Comparison of ENCODE assay signal across 32 cellular contexts in genomic region chr22:21070690-21071615, GRCh38. TPM values are rescaled to one million over a fixed set of nuclear protein-coding genes. Genes with fewer than 3 reads are reported as not detected.
"Had no signal": no experiment of that assay in that cellular context is flagged by ENCODE, and none has a peak within 500 bp of the region (broad histone marks: within the 10 kb centered on the region; RNA-seq: fewer than 3 reads in every experiment).

No MANE protein-coding gene starts in this region.

- H3K4me3 ChIP-seq: adrenal gland, body of pancreas, colonic mucosa, esophagus muscularis mucosa, gastrocnemius medialis, heart right ventricle had no signal

- ATAC-seq: activated CD8-positive, alpha-beta T cell treated with anti-CD3 and anti-CD28 coated beads for 36 hours; activated naive CD8-positive, alpha-beta T cell treated with anti-CD3 and anti-CD28 coated beads, Interleukin-2, amount 50 U/mL, for 24 hours; activated T-cell treated with anti-CD3 and anti-CD28 coated beads, Interleukin-2, amount 50 U/mL, for 4 hours; activated T-helper 17 cell treated with anti-CD3 and anti-CD28 coated beads, Interleukin-2, amount 50 U/mL, for 72 hours; body of pancreas; foreskin keratinocyte; gastrocnemius medialis; heart right ventricle; WTC11 had no signal

- H3K27ac Mint-ChIP-seq: activated CD8-positive, alpha-beta T cell treated with anti-CD3 and anti-CD28 coated beads for 36 hours; activated naive CD4-positive, alpha-beta T cell treated with anti-CD3 and anti-CD28 coated beads for 36 hours; activated naive CD4-positive, alpha-beta T cell treated with anti-CD3 and anti-CD28 coated beads, Interleukin-2, amount 50 U/mL, for 24 hours; activated naive CD8-positive, alpha-beta T cell treated with anti-CD3 and anti-CD28 coated beads for 36 hours; activated naive CD8-positive, alpha-beta T cell treated with anti-CD3 and anti-CD28 coated beads, Interleukin-2, amount 50 U/mL, for 24 hours; activated T-helper 17 cell treated with anti-CD3 and anti-CD28 coated beads, Interleukin-2, amount 50 U/mL, for 72 hours; endodermal cell; WTC11 had no signal

- H3K27ac ChIP-seq: adrenal gland, body of pancreas, colonic mucosa, esophagus muscularis mucosa, foreskin keratinocyte, gastrocnemius medialis, heart right ventricle had no signal

- H3K36me3 ChIP-seq: adrenal gland, colonic mucosa, esophagus muscularis mucosa, gastrocnemius medialis, heart right ventricle had no signal

- H3K9me3 ChIP-seq: adrenal gland, body of pancreas, colonic mucosa, esophagus muscularis mucosa, gastrocnemius medialis, heart right ventricle had no signal

- H3K36me3 Mint-ChIP-seq: activated naive CD4-positive, alpha-beta T cell treated with anti-CD3 and anti-CD28 coated beads, Interleukin-2, amount 50 U/mL, for 24 hours; activated naive CD8-positive, alpha-beta T cell treated with anti-CD3 and anti-CD28 coated beads for 36 hours; WTC11 had no signal

- DNase-seq: activated CD4-positive, alpha-beta T cell treated with anti-CD3 and anti-CD28 coated beads for 1 hour; activated CD4-positive, alpha-beta T cell treated with anti-CD3 and anti-CD28 coated beads for 4 hours; activated CD4-positive, alpha-beta T cell treated with anti-CD3 and anti-CD28 coated beads, Interleukin-2, amount 50 U/mL, for 1 hour; activated CD4-positive, alpha-beta T cell treated with anti-CD3 and anti-CD28 coated beads, Interleukin-2, amount 50 U/mL, for 48 hours; activated CD8-positive, alpha-beta memory T cell treated with anti-CD3 and anti-CD28 coated beads for 24 hours; activated CD8-positive, alpha-beta T cell treated with anti-CD3 and anti-CD28 coated beads for 36 hours; activated effector memory CD4-positive, alpha-beta T cell treated with Interleukin-2 at 50 U/mL for 16 hours; activated naive CD4-positive, alpha-beta T cell treated with anti-CD3 and anti-CD28 coated beads for 36 hours; activated naive CD8-positive, alpha-beta T cell treated with anti-CD3 and anti-CD28 coated beads for 36 hours; activated naive CD8-positive, alpha-beta T cell treated with anti-CD3 and anti-CD28 coated beads, Interleukin-2, amount 50 U/mL, for 24 hours; activated T-cell treated with anti-CD3 and anti-CD28 coated beads, Interleukin-2, amount 50 U/mL, for 4 hours; adrenal gland; amygdala; aorta; body of pancreas; caudate nucleus; colonic mucosa; effector memory CD4-positive, alpha-beta T cell; endodermal cell; foreskin keratinocyte; gastrocnemius medialis; heart right ventricle; T-helper 2 cell had no signal

- H3K4me1 Mint-ChIP-seq: activated naive CD4-positive, alpha-beta T cell treated with anti-CD3 and anti-CD28 coated beads, Interleukin-2, amount 50 U/mL, for 24 hours; WTC11 had no signal

- H3K27me3 Mint-ChIP-seq: activated CD8-positive, alpha-beta T cell treated with anti-CD3 and anti-CD28 coated beads for 36 hours; activated naive CD4-positive, alpha-beta T cell treated with anti-CD3 and anti-CD28 coated beads, Interleukin-2, amount 50 U/mL, for 24 hours; activated naive CD8-positive, alpha-beta T cell treated with anti-CD3 and anti-CD28 coated beads for 36 hours; activated naive CD8-positive, alpha-beta T cell treated with anti-CD3 and anti-CD28 coated beads, Interleukin-2, amount 50 U/mL, for 24 hours had no signal

- H3K4me3 Mint-ChIP-seq: activated CD8-positive, alpha-beta T cell treated with anti-CD3 and anti-CD28 coated beads for 36 hours; activated naive CD4-positive, alpha-beta T cell treated with anti-CD3 and anti-CD28 coated beads for 36 hours; activated naive CD4-positive, alpha-beta T cell treated with anti-CD3 and anti-CD28 coated beads, Interleukin-2, amount 50 U/mL, for 24 hours; activated naive CD8-positive, alpha-beta T cell treated with anti-CD3 and anti-CD28 coated beads for 36 hours; activated naive CD8-positive, alpha-beta T cell treated with anti-CD3 and anti-CD28 coated beads, Interleukin-2, amount 50 U/mL, for 24 hours; activated T-cell treated with anti-CD3 and anti-CD28 coated beads, Interleukin-2, amount 50 U/mL, for 4 hours; activated T-helper 17 cell treated with anti-CD3 and anti-CD28 coated beads, Interleukin-2, amount 50 U/mL, for 72 hours; endodermal cell; WTC11 had no signal

- H3K27me3 ChIP-seq: adrenal gland, body of pancreas, colonic mucosa, gastrocnemius medialis, heart right ventricle had no signal

- H3K4me1 ChIP-seq: body of pancreas, colonic mucosa, esophagus muscularis mucosa, foreskin keratinocyte, gastrocnemius medialis, heart right ventricle had no signal

- H3K9me3 Mint-ChIP-seq: activated CD8-positive, alpha-beta T cell treated with anti-CD3 and anti-CD28 coated beads for 36 hours; activated naive CD4-positive, alpha-beta T cell treated with anti-CD3 and anti-CD28 coated beads for 36 hours; activated naive CD4-positive, alpha-beta T cell treated with anti-CD3 and anti-CD28 coated beads, Interleukin-2, amount 50 U/mL, for 24 hours; activated naive CD8-positive, alpha-beta T cell treated with anti-CD3 and anti-CD28 coated beads for 36 hours; activated naive CD8-positive, alpha-beta T cell treated with anti-CD3 and anti-CD28 coated beads, Interleukin-2, amount 50 U/mL, for 24 hours; activated T-cell treated with anti-CD3 and anti-CD28 coated beads, Interleukin-2, amount 50 U/mL, for 4 hours; activated T-helper 17 cell treated with anti-CD3 and anti-CD28 coated beads, Interleukin-2, amount 50 U/mL, for 72 hours had no signal

- FAIRE-seq: TTC549 had no signal

RNA-seq across cellular contexts. Expression of gene LRRC74B, which starts 25.2 kb away (rescaled TPM):
- total RNA-seq: activated CD8-positive, alpha-beta T cell treated with anti-CD3 and anti-CD28 coated beads for 36 hours; activated naive CD4-positive, alpha-beta T cell treated with anti-CD3 and anti-CD28 coated beads for 36 hours; activated naive CD8-positive, alpha-beta T cell treated with anti-CD3 and anti-CD28 coated beads for 36 hours; activated T-cell treated with anti-CD3 and anti-CD28 coated beads, Interleukin-2, amount 50 U/mL, for 4 hours; activated T-helper 17 cell treated with anti-CD3 and anti-CD28 coated beads, Interleukin-2, amount 50 U/mL, for 72 hours; aorta; body of pancreas; colonic mucosa; dermis microvascular lymphatic vessel endothelial cell; endodermal cell; epithelial cell of proximal tubule; esophagus muscularis mucosa; foreskin keratinocyte; gastrocnemius medialis; glomerular endothelial cell; heart right ventricle; T-helper 1 cell treated with Interleukin-12 subunit alpha and Interleukin-12 subunit beta and Interleukin-4 antibody, amounts not matched to agents 30 ng/mL and 1 ng/mL, for 36 hours; WTC11 had no signal
- polyA plus RNA-seq: foreskin keratinocyte, heart right ventricle had no signal

RNA-seq across cellular contexts. Expression of gene SLC7A4, which starts 38.6 kb away (rescaled TPM):
- total RNA-seq: activated CD8-positive, alpha-beta T cell treated with anti-CD3 and anti-CD28 coated beads for 36 hours; activated naive CD4-positive, alpha-beta T cell treated with anti-CD3 and anti-CD28 coated beads for 36 hours; activated T-helper 17 cell treated with anti-CD3 and anti-CD28 coated beads, Interleukin-2, amount 50 U/mL, for 72 hours; dermis microvascular lymphatic vessel endothelial cell; gastrocnemius medialis; glomerular endothelial cell; T-helper 1 cell treated with Interleukin-12 subunit alpha and Interleukin-12 subunit beta and Interleukin-4 antibody, amounts not matched to agents 30 ng/mL and 1 ng/mL, for 36 hours had no signal
- polyA plus RNA-seq: aorta had no signal

RNA-seq across cellular contexts. Expression of gene P2RX6, which starts 56.0 kb away (rescaled TPM):
- total RNA-seq: body of pancreas, dermis microvascular lymphatic vessel endothelial cell, epithelial cell of proximal tubule had no signal
